In the genomic region with DNA sequence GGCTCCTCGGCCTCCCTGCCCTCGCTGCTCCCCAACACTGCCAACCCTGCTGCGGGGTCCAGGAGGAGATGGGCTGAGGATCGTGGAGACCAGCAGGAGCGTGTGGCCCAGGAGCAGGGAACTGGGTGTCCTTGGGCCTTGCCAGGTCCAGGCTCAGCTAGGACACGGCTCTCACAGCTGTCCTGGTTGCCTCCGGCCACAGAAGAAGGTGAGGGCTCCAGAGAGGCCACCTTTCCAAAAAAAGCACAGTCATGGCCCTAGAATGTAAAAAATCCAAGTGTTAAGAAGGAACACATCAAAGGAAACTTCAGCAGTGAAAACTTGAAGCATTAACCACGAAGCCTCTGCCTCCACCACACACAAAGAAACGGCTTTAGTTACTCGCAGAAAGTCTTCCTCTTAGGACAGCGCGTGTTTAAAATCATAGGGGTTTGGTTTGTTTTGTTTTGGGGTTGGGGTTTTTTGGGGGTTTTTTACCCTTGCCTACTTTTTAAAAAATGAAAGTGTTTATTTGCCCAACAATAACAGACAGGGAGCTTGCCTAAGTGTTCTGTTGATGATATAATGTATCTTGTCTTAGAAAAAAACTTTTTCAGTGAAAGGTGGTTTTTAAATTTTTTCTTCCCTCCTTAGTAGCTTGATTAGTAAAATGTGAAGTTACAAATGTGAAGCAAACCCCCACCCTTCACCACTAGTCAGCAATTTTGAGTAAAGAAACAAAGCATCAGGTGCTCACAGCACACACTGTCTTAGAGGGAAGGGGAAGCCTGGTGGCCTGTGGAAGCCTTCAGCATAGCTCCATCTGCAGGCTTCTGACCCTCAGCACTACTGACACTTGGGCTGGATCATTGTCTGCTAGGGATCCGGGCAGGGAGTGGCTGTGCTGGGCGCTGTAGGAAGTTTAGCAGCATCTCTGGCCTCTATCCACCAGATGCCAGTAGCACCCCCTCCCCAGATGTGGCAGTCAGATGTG, we compare ENCODE assay signal across 8 cellular contexts. TPM values are rescaled to one million over a fixed set of nuclear protein-coding genes. Genes with fewer than 3 reads are reported as not detected.
DNase-seq lines count a peak whose midpoint lies in the region; ATAC-seq and TF ChIP-seq lines count a peak whose summit lies in the region.

No MANE protein-coding gene starts in this region.

- H3K4me2 ChIP-seq in GM23338, result no peak overlapping the region

- H3K36me3 ChIP-seq in GM23338 (ENCODE audit: insufficient read depth), result no peaks in the 10 kb centered on the region
- peaks cover 4 to 25% (median 20%) of the 10 kb centered on the region in 4 donors for H3K36me3 ChIP-seq in liver (ENCODE audit: control insufficient read depth in 4 of 4, insufficient read depth in 3 of 4, low read depth in 1 of 4, low read length in 3 of 4)

- TF ChIP-seq CTCF in GM12865 (IDR thresholded peaks at IDR 0.05; ENCODE audit: insufficient read depth, low read depth, low read length, missing control alignments) (peak; percentile 66), GM23338 (conservative IDR thresholded peaks at IDR 0.05; ENCODE audit: low read depth in 2 of 2) (peak; percentile 48 to 65), liver (IDR thresholded peaks at IDR 0.05; ENCODE audit: low read depth, low read length, missing input control) (peak; percentile 20)

- no peak overlapping the region for H3K9ac ChIP-seq in liver (ENCODE audit: low read depth in 1 of 2, low read length in 2 of 2)

- no peak overlapping the region for H2AFZ ChIP-seq in GM23338

- peak; percentile 65 to 69 for TF ChIP-seq RAD21 in liver (IDR thresholded peaks at IDR 0.05)

- H3K9me3 ChIP-seq in liver (ENCODE audit: control insufficient read depth in 4 of 4, low read length in 3 of 4), result no peaks in the 10 kb centered on the region

- no peaks in the 10 kb centered on the region for H3K79me2 ChIP-seq in GM23338 (replicated peaks; ENCODE audit: insufficient read depth)

- H3F3A ChIP-seq in GM23338 (replicated peaks; ENCODE audit: low read depth), result no peaks in the 10 kb centered on the region

- H3K27ac ChIP-seq in GM23338 (ENCODE audit: low read depth) (peak overlapping the region; percentile 57; the same call in 1 of the 2 replicates), liver (ENCODE audit: low read depth in 1 of 2, low read length in 2 of 2) (no peak overlapping the region)

- H3K9me3 Mint-ChIP-seq in GM23338, result no peaks in the 10 kb centered on the region
- no peaks in the 10 kb centered on the region for H3K9me3 Mint-ChIP-seq in activated naive CD8-positive, alpha-beta T cell treated with anti-CD3 and anti-CD28 coated beads, Interleukin-2, amount 50 U/mL, for 24 hours

- ATAC-seq in GM23338 (peak; percentile 98), GM19328 (IDR thresholded peaks at IDR 0.05; ENCODE audit: unreplicated experiment) (no peak)
- peak; percentile 89 for ATAC-seq in activated naive CD8-positive, alpha-beta T cell treated with anti-CD3 and anti-CD28 coated beads, Interleukin-2, amount 50 U/mL, for 24 hours

- H3K4me1 Mint-ChIP-seq in GM23338, result peaks cover 2% of the 10 kb centered on the region; the same call in 2 of the 3 replicates
- peaks cover 64% of the 10 kb centered on the region for H3K4me1 Mint-ChIP-seq in activated naive CD8-positive, alpha-beta T cell treated with anti-CD3 and anti-CD28 coated beads, Interleukin-2, amount 50 U/mL, for 24 hours

- 91% methylated on average over 14 of the region's 14 CpGs for WGBS in liver

- H4K20me1 ChIP-seq in GM23338 (replicated peaks; ENCODE audit: insufficient read depth), result peaks cover 12% of the 10 kb centered on the region; the same call in 1 of the 2 replicates

- no peaks in the 10 kb centered on the region for H3K27me3 ChIP-seq in GM23338 (ENCODE audit: insufficient read depth)
- no peaks in the 10 kb centered on the region for H3K27me3 ChIP-seq in liver (ENCODE audit: control insufficient read depth in 4 of 4, insufficient read depth in 4 of 4, low read length in 3 of 4)

- H3K4me3 ChIP-seq in GM12865 (ENCODE audit: low read depth, low read length), result no peak overlapping the region
- no peak overlapping the region for H3K4me3 ChIP-seq in GM23338
- no peak overlapping the region for H3K4me3 ChIP-seq in liver (ENCODE audit: low read depth in 1 of 3, low read length in 3 of 3)

- DNase-seq in GM12865 (ENCODE audit: low read depth) (peak; percentile 84), GM23338 (ENCODE audit: low spot score) (peak; percentile 72), NCI-H510A treated with DMSO at 0.1 percent for 48 hours (lab: John Stamatoyannopoulos, UW) (peak; percentile 26), NK-92 (lab: John Stamatoyannopoulos, UW; ENCODE audit: unreplicated experiment) (no peak), NCI-H146 treated with DMSO at 0.1 percent for 48 hours (lab: John Stamatoyannopoulos, UW; ENCODE audit: unreplicated experiment) (no peak)
- DNase-seq in activated naive CD8-positive, alpha-beta T cell treated with anti-CD3 and anti-CD28 coated beads, Interleukin-2, amount 50 U/mL, for 24 hours, result peak; percentile 33

- H3K27ac Mint-ChIP-seq in GM23338, result peak overlapping the region; percentile 79
- H3K27ac Mint-ChIP-seq in activated naive CD8-positive, alpha-beta T cell treated with anti-CD3 and anti-CD28 coated beads, Interleukin-2, amount 50 U/mL, for 24 hours, result peak overlapping the region; percentile 53

- peaks cover 20% of the 10 kb centered on the region for H3K36me3 Mint-ChIP-seq in GM23338 (ENCODE audit: low read depth)
- peaks cover 47% of the 10 kb centered on the region for H3K36me3 Mint-ChIP-seq in activated naive CD8-positive, alpha-beta T cell treated with anti-CD3 and anti-CD28 coated beads, Interleukin-2, amount 50 U/mL, for 24 hours (ENCODE audit: low read depth)

- peaks cover 1% of the 10 kb centered on the region for H3K27me3 Mint-ChIP-seq in GM23338 (ENCODE audit: insufficient read depth, low read depth, poor library complexity)
- no peaks in the 10 kb centered on the region for H3K27me3 Mint-ChIP-seq in activated naive CD8-positive, alpha-beta T cell treated with anti-CD3 and anti-CD28 coated beads, Interleukin-2, amount 50 U/mL, for 24 hours

- no peak overlapping the region for H3K4me3 Mint-ChIP-seq in GM23338
- no peak overlapping the region for H3K4me3 Mint-ChIP-seq in activated naive CD8-positive, alpha-beta T cell treated with anti-CD3 and anti-CD28 coated beads, Interleukin-2, amount 50 U/mL, for 24 hours

- no peaks in the 10 kb centered on the region for H3K4me1 ChIP-seq in GM23338 (ENCODE audit: insufficient read depth)
- peaks cover 9 to 20% (median 19%) of the 10 kb centered on the region in 4 donors for H3K4me1 ChIP-seq in liver (ENCODE audit: control insufficient read depth in 4 of 4, insufficient read depth in 4 of 4, low read length in 3 of 4)

- no peaks in the 10 kb centered on the region for H3K9me2 ChIP-seq in GM23338 (ENCODE audit: insufficient read depth)

TF ChIP-seq in GM23338, 12 proteins besides CTCF, POLR2A, EP300 and RAD21 (continues in another document):
- TF ChIP-seq STAT1 (IDR thresholded peaks at IDR 0.05; ENCODE audit: unreplicated experiment) (no peak), EZH2 (IDR thresholded peaks at IDR 0.05; ENCODE audit: low read depth, unreplicated experiment) (no peak)

TF ChIP-seq in liver, 16 proteins besides CTCF, POLR2A, EP300 and RAD21:
- no peak for TF ChIP-seq TAF1 (conservative IDR thresholded peaks at IDR 0.05)
- TF ChIP-seq REST (IDR thresholded peaks at IDR 0.05), result no peak
- no peak for TF ChIP-seq JUND (IDR thresholded peaks at IDR 0.05)
- no peak for TF ChIP-seq HNF4G (IDR thresholded peaks at IDR 0.05)
- no peak for TF ChIP-seq HNF4A (conservative IDR thresholded peaks at IDR 0.05)
- TF ChIP-seq SP1 (IDR thresholded peaks at IDR 0.05), result no peak

RNA-seq across cellular contexts. Expression of gene PTPN1, which starts 60.0 kb away (rescaled TPM):
- 26.2 and 26.4 TPM in 2 replicates for total RNA-seq in GM23338 (2014; rRNA removed; shearing (Covaris generic))
- polyA plus RNA-seq in GM23338 (2016; fragmentation: Nextera tagmentation; extraction: Ambion mirVana) (16.9 and 18.9 TPM in 2 replicates), liver (10 to 100 TPM in 1 of 2 donors, 1 to 10 TPM in 1; 5.8 to 10.6 TPM)
- total RNA-seq in liver, result 1 to 10 TPM; 9.5 to 9.9 TPM

Comparison
In these comparisons a context has a peak if more than half of its experiments do, and no peak if none do; other contexts are left out.
1. DNase-seq: peak in GM12865 (single experiment), GM23338 (single experiment), NCI-H510A treated with DMSO at 0.1 percent for 48 hours (single experiment) and activated naive CD8-positive, alpha-beta T cell treated with anti-CD3 and anti-CD28 coated beads, Interleukin-2, amount 50 U/mL, for 24 hours (single experiment); none in NK-92 (single experiment) and NCI-H146 treated with DMSO at 0.1 percent for 48 hours (single experiment).
2. Peak in every context shown above with its lines, with median percentiles within 50 percentile points of each other: CTCF ChIP-seq.